In genomic region chr12:70011353-70011752, GRCh38 we compare ENCODE assay signal across 33 cellular contexts.
"Had no signal": no experiment of that assay in that cellular context is flagged by ENCODE, and none has a peak within 500 bp of the region (broad histone marks: within the 10 kb centered on the region; RNA-seq: fewer than 3 reads in every experiment).

No MANE protein-coding gene starts in this region.

- H3K4me1 ChIP-seq: esophagus muscularis mucosa, foreskin keratinocyte, gastrocnemius medialis, heart left ventricle had no signal

- H3K27ac ChIP-seq: brain microvascular endothelial cell, coronary artery, dorsolateral prefrontal cortex, esophagus muscularis mucosa, foreskin keratinocyte, gastrocnemius medialis, heart left ventricle, WERI-Rb-1 had no signal

- H3K9me3 ChIP-seq: gastrocnemius medialis had no signal

- H3K27me3 ChIP-seq: brain microvascular endothelial cell, dorsolateral prefrontal cortex, esophagus muscularis mucosa, foreskin keratinocyte, gastrocnemius medialis, heart left ventricle had no signal

- H3K27ac Mint-ChIP-seq: activated B cell treated with CpG ODN at 0.5 μM for 24 hours; activated CD4-positive, alpha-beta memory T cell treated with anti-CD3 and anti-CD28 coated beads for 36 hours; activated CD4-positive, alpha-beta T cell treated with anti-CD3 and anti-CD28 coated beads for 36 hours; activated CD4-positive, alpha-beta T cell treated with anti-CD3 and anti-CD28 coated beads, Interleukin-2, amount 10 ng/mL, durations not matched to agents 24 days and 14 days; activated CD8-positive, alpha-beta memory T cell treated with anti-CD3 and anti-CD28 coated beads, Interleukin-2, amount 10 ng/mL, durations not matched to agents 7 days and 5 days; activated CD8-positive, alpha-beta T cell treated with anti-CD3 and anti-CD28 coated beads, Interleukin-2, amount 10 ng/mL, durations not matched to agents 7 days and 5 days; activated naive CD4-positive, alpha-beta T cell treated with anti-CD3 and anti-CD28 coated beads, Interleukin-2, amount 10 ng/mL, durations not matched to agents 7 days and 5 days; activated naive CD4-positive, alpha-beta T cell treated with anti-CD3 and anti-CD28 coated beads, Interleukin-2, amount 50 U/mL, for 72 hours; activated naive CD8-positive, alpha-beta T cell treated with anti-CD3 and anti-CD28 coated beads, Interleukin-2, amount 10 ng/mL, durations not matched to agents 7 days and 5 days; activated T-helper 1 cell treated with anti-CD3 and anti-CD28 coated beads, Interleukin-12 subunit alpha, Interleukin-12 subunit beta, Interleukin-2, Interleukin-4 antibody, amounts not matched to agents 30 ng/mL and 10 ng/mL and 1 ng/mL, durations not matched to agents 14 hours and 24 hours and 36 hours; activated T-helper 2 cell treated with anti-CD3 and anti-CD28 coated beads, Interferon-gamma antibody, Interleukin-2, Interleukin-4, amounts not matched to agents 10 μg/mL and 5 μg/mL and 100 μg/mL, durations not matched to agents 14 hours and 24 hours and 36 hours; dendritic cell treated with granulocyte-macrophage colony-stimulating factor and Interleukin-4, amounts not matched to agents 40 ng/mL and 50 ng/mL, for 4 days; endodermal cell; T-helper 17 cell; T-helper 2 cell treated with Interferon-gamma antibody and Interleukin-4, amounts not matched to agents 5 μg/mL and 100 μg/mL, for 36 hours had no signal

- H3K4me3 Mint-ChIP-seq: activated B cell treated with CpG ODN at 0.5 μM for 24 hours; activated CD4-positive, alpha-beta memory T cell treated with anti-CD3 and anti-CD28 coated beads for 36 hours; activated CD4-positive, alpha-beta T cell treated with anti-CD3 and anti-CD28 coated beads for 36 hours; activated CD4-positive, alpha-beta T cell treated with anti-CD3 and anti-CD28 coated beads, Interleukin-2, amount 10 ng/mL, durations not matched to agents 24 days and 14 days; activated CD8-positive, alpha-beta memory T cell treated with anti-CD3 and anti-CD28 coated beads, Interleukin-2, amount 10 ng/mL, durations not matched to agents 7 days and 5 days; activated CD8-positive, alpha-beta T cell treated with anti-CD3 and anti-CD28 coated beads, Interleukin-2, amount 10 ng/mL, durations not matched to agents 7 days and 5 days; activated naive CD4-positive, alpha-beta T cell treated with anti-CD3 and anti-CD28 coated beads, Interleukin-2, amount 10 ng/mL, durations not matched to agents 7 days and 5 days; activated naive CD8-positive, alpha-beta T cell treated with anti-CD3 and anti-CD28 coated beads, Interleukin-2, amount 10 ng/mL, durations not matched to agents 7 days and 5 days; activated T-helper 1 cell treated with anti-CD3 and anti-CD28 coated beads, Interleukin-12 subunit alpha, Interleukin-12 subunit beta, Interleukin-2, Interleukin-4 antibody, amounts not matched to agents 30 ng/mL and 10 ng/mL and 1 ng/mL, durations not matched to agents 14 hours and 24 hours and 36 hours; central memory CD8-positive, alpha-beta T cell; dendritic cell treated with granulocyte-macrophage colony-stimulating factor and Interleukin-4, amounts not matched to agents 40 ng/mL and 50 ng/mL, for 4 days; endodermal cell; T-helper 17 cell; T-helper 2 cell treated with Interferon-gamma antibody and Interleukin-4, amounts not matched to agents 5 μg/mL and 100 μg/mL, for 36 hours had no signal

- H3K4me1 Mint-ChIP-seq: activated B cell treated with CpG ODN at 0.5 μM for 24 hours; activated CD4-positive, alpha-beta T cell treated with anti-CD3 and anti-CD28 coated beads for 36 hours; activated CD8-positive, alpha-beta memory T cell treated with anti-CD3 and anti-CD28 coated beads, Interleukin-2, amount 10 ng/mL, durations not matched to agents 7 days and 5 days; activated naive CD4-positive, alpha-beta T cell treated with anti-CD3 and anti-CD28 coated beads, Interleukin-2, amount 10 ng/mL, durations not matched to agents 7 days and 5 days; activated naive CD8-positive, alpha-beta T cell treated with anti-CD3 and anti-CD28 coated beads, Interleukin-2, amount 10 ng/mL, durations not matched to agents 7 days and 5 days; central memory CD8-positive, alpha-beta T cell; T-helper 17 cell had no signal

- H3K27me3 Mint-ChIP-seq: activated CD4-positive, alpha-beta T cell treated with anti-CD3 and anti-CD28 coated beads, Interleukin-2, amount 10 ng/mL, durations not matched to agents 24 days and 14 days; activated naive CD4-positive, alpha-beta T cell treated with anti-CD3 and anti-CD28 coated beads, Interleukin-2, amount 10 ng/mL, durations not matched to agents 7 days and 5 days; dendritic cell treated with granulocyte-macrophage colony-stimulating factor and Interleukin-4, amounts not matched to agents 40 ng/mL and 50 ng/mL, for 4 days; T-helper 17 cell had no signal

- DNase-seq: activated B cell treated with CpG ODN at 0.5 μM for 24 hours; activated CD4-positive, alpha-beta memory T cell treated with anti-CD3 and anti-CD28 coated beads for 36 hours; activated CD4-positive, alpha-beta T cell treated with anti-CD3 and anti-CD28 coated beads for 36 hours; activated CD4-positive, alpha-beta T cell treated with anti-CD3 and anti-CD28 coated beads, Interleukin-2, amount 10 ng/mL, durations not matched to agents 24 days and 14 days; activated CD8-positive, alpha-beta memory T cell treated with anti-CD3 and anti-CD28 coated beads, Interleukin-2, amount 10 ng/mL, durations not matched to agents 7 days and 5 days; activated CD8-positive, alpha-beta memory T cell treated with anti-CD3 and anti-CD28 coated beads, Interleukin-2, amount 50 U/mL, for 4 hours; activated CD8-positive, alpha-beta T cell treated with anti-CD3 and anti-CD28 coated beads, Interleukin-2, amount 10 ng/mL, durations not matched to agents 7 days and 5 days; activated effector memory CD4-positive, alpha-beta T cell treated with anti-CD3 and anti-CD28 coated beads, Interleukin-2, amount 50 U/mL, for 16 hours; activated naive CD4-positive, alpha-beta T cell treated with anti-CD3 and anti-CD28 coated beads, Interleukin-2, amount 10 ng/mL, durations not matched to agents 7 days and 5 days; activated naive CD8-positive, alpha-beta T cell treated with anti-CD3 and anti-CD28 coated beads, Interleukin-2, amount 10 ng/mL, durations not matched to agents 7 days and 5 days; activated T-cell treated with anti-CD3 and anti-CD28 coated beads, Interleukin-2, amount 50 U/mL, for 1 hour; activated T-cell treated with anti-CD3 and anti-CD28 coated beads, Interleukin-2, amount 50 U/mL, for 48 hours; brain microvascular endothelial cell; dorsolateral prefrontal cortex; effector memory CD4-positive, alpha-beta T cell; endodermal cell; erythroblast; foreskin keratinocyte; gastrocnemius medialis; glutamatergic neuron; heart left ventricle; T-helper 17 cell; T1000; WERI-Rb-1 had no signal

- H3K36me3 Mint-ChIP-seq: activated CD4-positive, alpha-beta memory T cell treated with anti-CD3 and anti-CD28 coated beads for 36 hours; activated naive CD4-positive, alpha-beta T cell treated with anti-CD3 and anti-CD28 coated beads, Interleukin-2, amount 10 ng/mL, durations not matched to agents 7 days and 5 days; activated naive CD8-positive, alpha-beta T cell treated with anti-CD3 and anti-CD28 coated beads, Interleukin-2, amount 10 ng/mL, durations not matched to agents 7 days and 5 days had no signal

- H3K4me3 ChIP-seq: coronary artery, dorsolateral prefrontal cortex, esophagus muscularis mucosa, gastrocnemius medialis, heart left ventricle had no signal

- ATAC-seq: activated CD4-positive, alpha-beta T cell treated with anti-CD3 and anti-CD28 coated beads for 36 hours; activated CD4-positive, CD25-positive, alpha-beta regulatory T cell treated with anti-CD3 and anti-CD28 coated beads, Interleukin-2, amount 50 U/mL, for 24 hours; activated CD8-positive, alpha-beta memory T cell treated with anti-CD3 and anti-CD28 coated beads, Interleukin-2, amount 10 ng/mL, durations not matched to agents 7 days and 5 days; activated CD8-positive, alpha-beta T cell treated with anti-CD3 and anti-CD28 coated beads, Interleukin-2, amount 10 ng/mL, durations not matched to agents 7 days and 5 days; activated naive CD4-positive, alpha-beta T cell treated with anti-CD3 and anti-CD28 coated beads, Interleukin-2, amount 50 U/mL, for 72 hours; foreskin keratinocyte; gastrocnemius medialis; heart left ventricle; T-helper 17 cell had no signal

- H3K36me3 ChIP-seq: brain microvascular endothelial cell, esophagus muscularis mucosa, gastrocnemius medialis, heart left ventricle, WERI-Rb-1 had no signal
